ENCODE assay signal across 8 cellular contexts in genomic region chr11:14358729-14359439, GRCh38. TPM values are rescaled to one million over a fixed set of nuclear protein-coding genes. Genes with fewer than 3 reads are reported as not detected.
DNase-seq lines count a peak whose midpoint lies in the region; ATAC-seq lines count a peak whose summit lies in the region.

TSS of gene RRAS2 (minus strand) at chr11:14359183. CDS start at chr11:14358870, 313 bp downstream.

- peak; percentile 31 for DNase-seq in SIG-M5 treated with dmso at 0.1 percent for 504 hours (lab: John Stamatoyannopoulos, UW; ENCODE audit: unreplicated experiment)
- DNase-seq in SIG-M5 (lab: John Stamatoyannopoulos, UW) = no peak
- peak; percentile 38 to 80 for DNase-seq in NCI-H446 (lab: John Stamatoyannopoulos, UW)
- DNase-seq in activated CD4-positive, alpha-beta memory T cell treated with anti-CD3 and anti-CD28 coated beads for 36 hours = peak; percentile 83
- DNase-seq in ecto neural progenitor cell (ENCODE audit: low spot score) = peak; percentile 91
- peak; percentile 84 to 88 for DNase-seq in lung microvascular endothelial cell (ENCODE audit: low read depth in 2 of 2)
- peak; percentile 44 to 73 (median 65) for DNase-seq in stimulated activated CD4-positive, alpha-beta T cell treated with anti-CD3 and anti-CD28 coated beads, TNF-alpha, amount 100 ng/mL, for 48 hours (ENCODE audit: low read depth in 3 of 3)

- H3K27ac Mint-ChIP-seq in activated CD4-positive, alpha-beta memory T cell treated with anti-CD3 and anti-CD28 coated beads for 36 hours = peak within 1 kb of the TSS; percentile 81

- peak within 1 kb of the TSS; percentile 92 for H3K4me3 Mint-ChIP-seq in activated CD4-positive, alpha-beta memory T cell treated with anti-CD3 and anti-CD28 coated beads for 36 hours

- intact Hi-C loops in activated CD4-positive, alpha-beta memory T cell treated with anti-CD3 and anti-CD28 coated beads for 36 hours (cut with micrococcal nuclease) = loop anchor here (1.0 to 10.0 kb wide), 6 partner anchors 12 to 536 kb away; partner anchors contain the start of gene CYP2R1

- H3K9me3 Mint-ChIP-seq in activated CD4-positive, alpha-beta memory T cell treated with anti-CD3 and anti-CD28 coated beads for 36 hours = no peaks in the 10 kb centered on the region

- CTCF ChIA-PET in activated CD4-positive, alpha-beta memory T cell treated with anti-CD3 and anti-CD28 coated beads for 36 hours (lab: Charles Lee) = interaction anchor here (1.0 kb wide), 1 partner anchor 45 kb away, joined by 3 read pairs; no protein-coding TSS in a partner anchor

- ATAC-seq in HG02885 (IDR thresholded peaks at IDR 0.05; ENCODE audit: poor library complexity, unreplicated experiment) = peak; percentile 89

- H3K4me1 Mint-ChIP-seq in activated CD4-positive, alpha-beta memory T cell treated with anti-CD3 and anti-CD28 coated beads for 36 hours (ENCODE audit: low read depth) = peaks cover 32% of the 10 kb centered on the region

- no peaks in the 10 kb centered on the region for H3K27me3 Mint-ChIP-seq in activated CD4-positive, alpha-beta memory T cell treated with anti-CD3 and anti-CD28 coated beads for 36 hours

- POLR2A ChIA-PET in activated CD4-positive, alpha-beta memory T cell treated with anti-CD3 and anti-CD28 coated beads for 36 hours (lab: Charles Lee) = interaction anchor here (0.7 kb wide), 1 partner anchor 46 kb away, joined by 3 read pairs; no protein-coding TSS in a partner anchor

- H3K36me3 Mint-ChIP-seq in activated CD4-positive, alpha-beta memory T cell treated with anti-CD3 and anti-CD28 coated beads for 36 hours = peaks cover 6% of the 10 kb centered on the region

RNA-seq across cellular contexts. Expression of gene RRAS2, which starts in this region (rescaled TPM):
- total RNA-seq in activated CD4-positive, alpha-beta memory T cell treated with anti-CD3 and anti-CD28 coated beads for 36 hours = 10 to 100 TPM; 37.7 to 39.5 TPM
- 96.5 and 119 TPM in 2 replicates for total RNA-seq in lung microvascular endothelial cell
